ENCODE assay signal across 18 cellular contexts in genomic region chr5:125148706-125149105, GRCh38.
"Had no signal": no experiment of that assay in that cellular context is flagged by ENCODE, and none has a peak within 500 bp of the region (broad histone marks: within the 10 kb centered on the region; RNA-seq: fewer than 3 reads in every experiment).

No MANE protein-coding gene starts in this region.

- H3K27me3 Mint-ChIP-seq: activated B cell treated with CpG ODN at 0.5 μM for 24 hours; activated CD4-positive, alpha-beta T cell treated with anti-CD3 and anti-CD28 coated beads, Interleukin-2, amount 10 ng/mL, durations not matched to agents 24 days and 14 days; activated naive CD4-positive, alpha-beta T cell treated with anti-CD3 and anti-CD28 coated beads, Interleukin-2, amount 10 ng/mL, durations not matched to agents 7 days and 5 days; effector memory CD8-positive, alpha-beta T cell; T-helper 17 cell had no signal

- H3K36me3 ChIP-seq: brain microvascular endothelial cell, gastrocnemius medialis, right atrium auricular region, tibial nerve had no signal

- H3K9me3 ChIP-seq: gastrocnemius medialis, right atrium auricular region, tibial nerve had no signal

- H3K4me1 ChIP-seq: gastrocnemius medialis, right atrium auricular region had no signal

- H3K36me3 Mint-ChIP-seq: activated naive CD4-positive, alpha-beta T cell treated with anti-CD3 and anti-CD28 coated beads, Interleukin-2, amount 10 ng/mL, durations not matched to agents 7 days and 5 days; naive thymus-derived CD4-positive, alpha-beta T cell; stimulated activated naive B cell treated with anti-CD40 and anti-IgM and Interleukin-4, amounts not matched to agents 10 μg/mL and 1 μg/mL and 100 μg/mL, for 72 hours had no signal

- H3K4me1 Mint-ChIP-seq: activated CD4-positive, alpha-beta T cell treated with anti-CD3 and anti-CD28 coated beads, Interleukin-2, amount 10 ng/mL, durations not matched to agents 24 days and 14 days; activated naive CD4-positive, alpha-beta T cell treated with anti-CD3 and anti-CD28 coated beads, Interleukin-2, amount 10 ng/mL, durations not matched to agents 7 days and 5 days; naive thymus-derived CD4-positive, alpha-beta T cell; T-helper 17 cell had no signal

- H3K4me3 ChIP-seq: gastrocnemius medialis, right atrium auricular region, tibial nerve had no signal

- H3K27me3 ChIP-seq: brain microvascular endothelial cell, gastrocnemius medialis, right atrium auricular region, tibial nerve had no signal

- H3K4me3 Mint-ChIP-seq: activated B cell treated with CpG ODN at 0.5 μM for 24 hours; activated CD4-positive, alpha-beta T cell treated with anti-CD3 and anti-CD28 coated beads, Interleukin-2, amount 10 ng/mL, durations not matched to agents 24 days and 14 days; activated naive CD4-positive, alpha-beta T cell treated with anti-CD3 and anti-CD28 coated beads, Interleukin-2, amount 10 ng/mL, durations not matched to agents 7 days and 5 days; dendritic cell treated with granulocyte-macrophage colony-stimulating factor and Interleukin-4, amounts not matched to agents 40 ng/mL and 50 ng/mL, for 4 days; effector memory CD8-positive, alpha-beta T cell; naive thymus-derived CD4-positive, alpha-beta T cell; stimulated activated naive B cell treated with anti-CD40 and anti-IgM and Interleukin-4, amounts not matched to agents 10 μg/mL and 1 μg/mL and 100 μg/mL, for 72 hours; T-helper 17 cell had no signal

- H3K27ac Mint-ChIP-seq: activated B cell treated with CpG ODN at 0.5 μM for 24 hours; activated CD4-positive, alpha-beta T cell treated with anti-CD3 and anti-CD28 coated beads, Interleukin-2, amount 10 ng/mL, durations not matched to agents 24 days and 14 days; activated naive CD4-positive, alpha-beta T cell treated with anti-CD3 and anti-CD28 coated beads, Interleukin-2, amount 10 ng/mL, durations not matched to agents 7 days and 5 days; dendritic cell treated with granulocyte-macrophage colony-stimulating factor and Interleukin-4, amounts not matched to agents 40 ng/mL and 50 ng/mL, for 4 days; effector memory CD8-positive, alpha-beta T cell; naive thymus-derived CD4-positive, alpha-beta T cell; stimulated activated naive B cell treated with anti-CD40 and anti-IgM and Interleukin-4, amounts not matched to agents 10 μg/mL and 1 μg/mL and 100 μg/mL, for 72 hours; T-helper 17 cell had no signal

- H3K27ac ChIP-seq: brain microvascular endothelial cell, epithelial cell of prostate, gastrocnemius medialis, right atrium auricular region had no signal

- ATAC-seq: effector memory CD8-positive, alpha-beta T cell; naive thymus-derived CD4-positive, alpha-beta T cell; stimulated activated naive B cell treated with anti-CD40 and anti-IgM and Interleukin-4, amounts not matched to agents 10 μg/mL and 1 μg/mL and 100 μg/mL, for 72 hours; T-helper 17 cell had no signal

- H3K9me3 Mint-ChIP-seq: activated B cell treated with CpG ODN at 0.5 μM for 24 hours; activated CD4-positive, alpha-beta T cell treated with anti-CD3 and anti-CD28 coated beads, Interleukin-2, amount 10 ng/mL, durations not matched to agents 24 days and 14 days; activated naive CD4-positive, alpha-beta T cell treated with anti-CD3 and anti-CD28 coated beads, Interleukin-2, amount 10 ng/mL, durations not matched to agents 7 days and 5 days; dendritic cell treated with granulocyte-macrophage colony-stimulating factor and Interleukin-4, amounts not matched to agents 40 ng/mL and 50 ng/mL, for 4 days; stimulated activated naive B cell treated with anti-CD40 and anti-IgM and Interleukin-4, amounts not matched to agents 10 μg/mL and 1 μg/mL and 100 μg/mL, for 72 hours had no signal

- DNase-seq: activated B cell treated with CpG ODN at 0.5 μM for 24 hours; activated CD4-positive, alpha-beta T cell treated with anti-CD3 and anti-CD28 coated beads, Interleukin-2, amount 10 ng/mL, durations not matched to agents 24 days and 14 days; activated CD8-positive, alpha-beta memory T cell treated with anti-CD3 and anti-CD28 coated beads for 24 hours; activated naive CD4-positive, alpha-beta T cell treated with anti-CD3 and anti-CD28 coated beads, Interleukin-2, amount 10 ng/mL, durations not matched to agents 7 days and 5 days; amniotic stem cell; effector memory CD8-positive, alpha-beta T cell; gastrocnemius medialis; midbrain; naive thymus-derived CD4-positive, alpha-beta T cell; posterior cingulate gyrus; stimulated activated CD4-positive, alpha-beta T cell treated with anti-CD3 and anti-CD28 coated beads, Interleukin-1b, Interleukin-23, amount 100 ng/mL, for 48 hours; stimulated activated naive B cell treated with anti-CD40 and anti-IgM and Interleukin-4, amounts not matched to agents 10 μg/mL and 1 μg/mL and 100 μg/mL, for 72 hours; T-helper 17 cell had no signal
